Comparison of ENCODE assay signal across 11 cellular contexts in genomic region chr9:13942695-13943094, GRCh38.
DNase-seq lines count a peak whose midpoint lies in the region; ATAC-seq, FAIRE-seq and TF ChIP-seq lines count a peak whose summit lies in the region.
"Had no signal": no experiment of that assay in that cellular context is flagged by ENCODE, and none has a peak within 500 bp of the region (broad histone marks: within the 10 kb centered on the region; RNA-seq: fewer than 3 reads in every experiment).

No MANE protein-coding gene starts in this region.

- no peaks in the 10 kb centered on the region for H3K27me3 ChIP-seq in endothelial cell of umbilical vein (ENCODE audit: control insufficient read depth in 2 of 2, insufficient read depth in 2 of 2, low read length in 2 of 2)
- H3K27me3 ChIP-seq in psoas muscle (ENCODE audit: insufficient read depth in 3 of 3, low read length in 2 of 3): no peaks in the 10 kb centered on the region
- H3K27me3 ChIP-seq in neural progenitor cell: no peaks in the 10 kb centered on the region
- H3K27me3 ChIP-seq: right lobe of liver had no signal

- WGBS in psoas muscle, 3 donors: 53 to 63% (median 61%) methylated on average over 4 of the region's 4 CpGs

- H2AFZ ChIP-seq in endothelial cell of umbilical vein (ENCODE audit: low read depth, low read length) (no peak overlapping the region), neural progenitor cell (replicated peaks) (no peak overlapping the region)

- peaks cover 33% of the 10 kb centered on the region for H3K4me1 ChIP-seq in endothelial cell of umbilical vein (ENCODE audit: control insufficient read depth, extremely low read depth, insufficient read depth, low read length)
- no peaks in the 10 kb centered on the region for H3K4me1 ChIP-seq in psoas muscle
- H3K4me1 ChIP-seq in neural progenitor cell: no peaks in the 10 kb centered on the region
- H3K4me1 ChIP-seq: right lobe of liver had no signal

- POLR2A ChIA-PET in endothelial cell of umbilical vein (lab: Charles Lee): no interaction called here
- POLR2A ChIA-PET in WTC11 (lab: Charles Lee): no interaction called here

- H3K9me1 ChIP-seq in endothelial cell of umbilical vein (replicated peaks; ENCODE audit: control insufficient read depth, extremely low read depth, insufficient read depth, low read length): no peaks in the 10 kb centered on the region

- CTCF ChIA-PET in endothelial cell of umbilical vein (lab: Charles Lee) (interaction anchor here (1.0 to 1.1 kb wide), 2 partner anchors 111 to 491 kb away, joined by 3 read pairs; no protein-coding TSS in a partner anchor), WTC11 (lab: Charles Lee) (no interaction called here)

- no peak overlapping the region for H3K4me3 Mint-ChIP-seq in neural progenitor cell
- no peak overlapping the region for H3K4me3 Mint-ChIP-seq in WTC11
- H3K4me3 Mint-ChIP-seq: IgD-negative memory B cell had no signal

- H3K4me3 ChIP-seq in endothelial cell of umbilical vein (replicated peaks in 1 of 3; ENCODE audit: insufficient read depth in 1 of 3, low read depth in 1 of 3, low read length in 3 of 3) (no peak overlapping the region), psoas muscle (no peak overlapping the region), neural progenitor cell (no peak overlapping the region)
- H3K4me3 ChIP-seq: right lobe of liver had no signal

- no peak overlapping the region for H3K9ac ChIP-seq in endothelial cell of umbilical vein (replicated peaks; ENCODE audit: extremely low read depth, insufficient read depth, low read length)
- H3K9ac ChIP-seq in neural progenitor cell: no peak overlapping the region

- H3K9me3 Mint-ChIP-seq in neural progenitor cell (no peaks in the 10 kb centered on the region), WTC11 (no peaks in the 10 kb centered on the region)

- TF ChIP-seq CTCF in endothelial cell of umbilical vein (IDR thresholded peaks at IDR 0.05; ENCODE audit: extremely low read depth in 1 of 2, insufficient read depth in 1 of 2, low read depth in 1 of 2, low read length in 2 of 2) (no peak), psoas muscle (IDR thresholded peaks at IDR 0.05) (no peak), neural progenitor cell (IDR thresholded peaks at IDR 0.05) (no peak), WTC11 (IDR thresholded peaks at IDR 0.05) (no peak)

- H3K36me3 Mint-ChIP-seq in neural progenitor cell (no peaks in the 10 kb centered on the region), WTC11 (no peaks in the 10 kb centered on the region)
- H3K36me3 Mint-ChIP-seq: IgD-negative memory B cell had no signal

- H3K4me2 ChIP-seq in endothelial cell of umbilical vein (ENCODE audit: insufficient read depth, low read length) (no peak overlapping the region), neural progenitor cell (no peak overlapping the region)

- peak; percentile 38 for FAIRE-seq in endothelial cell of umbilical vein (lab: Jason Lieb, UNC)
- FAIRE-seq: TTC549 had no signal

- H3K4me1 Mint-ChIP-seq in neural progenitor cell (peaks cover 7% of the 10 kb centered on the region), WTC11 (peaks cover 19% of the 10 kb centered on the region)
- H3K4me1 Mint-ChIP-seq: IgD-negative memory B cell had no signal

- no peak overlapping the region for H3K27ac Mint-ChIP-seq in neural progenitor cell
- no peak overlapping the region for H3K27ac Mint-ChIP-seq in WTC11
- H3K27ac Mint-ChIP-seq: IgD-negative memory B cell had no signal

- no peaks in the 10 kb centered on the region for H4K20me1 ChIP-seq in endothelial cell of umbilical vein (replicated peaks; ENCODE audit: control insufficient read depth, extremely low read depth, insufficient read depth, low read length)
- H4K20me1 ChIP-seq in neural progenitor cell (ENCODE audit: low read depth): no peaks in the 10 kb centered on the region

- dilution Hi-C loops in endothelial cell of umbilical vein (cut with MboI; ENCODE audit: extremely low pct_ligation_motif_present, low sequenced_read_pairs): no loop called here

- no TSS peak for BruUV-seq in endothelial cell of umbilical vein (replicated peaks; lab: Mats Ljungman, UMichigan)

- intact Hi-C loops in endothelial cell of umbilical vein (cut with micrococcal nuclease): loop anchor here (10.0 kb wide), 1 partner anchor 462 kb away; no protein-coding TSS in a partner anchor
- intact Hi-C loops in psoas muscle (cut with DNase I): no loop called here

- no peaks in the 10 kb centered on the region for H3K36me3 ChIP-seq in endothelial cell of umbilical vein (ENCODE audit: control insufficient read depth in 2 of 2, extremely low read depth in 1 of 2, insufficient read depth in 2 of 2, low read length in 2 of 2)
- H3K36me3 ChIP-seq in psoas muscle (ENCODE audit: insufficient read depth in 1 of 2, low read depth in 1 of 2): no peaks in the 10 kb centered on the region
- H3K36me3 ChIP-seq in neural progenitor cell: no peaks in the 10 kb centered on the region
- H3K36me3 ChIP-seq: right lobe of liver had no signal

- H3F3A ChIP-seq in neural progenitor cell (ENCODE audit: low read depth): no peaks in the 10 kb centered on the region

- H3K27me3 Mint-ChIP-seq in neural progenitor cell (ENCODE audit: insufficient read depth, low read depth) (no peaks in the 10 kb centered on the region), WTC11 (ENCODE audit: low read depth) (no peaks in the 10 kb centered on the region)
- H3K27me3 Mint-ChIP-seq: IgD-negative memory B cell had no signal

- H3K27ac ChIP-seq in endothelial cell of umbilical vein (ENCODE audit: insufficient read depth, low read depth, low read length) (peak overlapping the region; percentile 44), psoas muscle (no peak overlapping the region), neural progenitor cell (no peak overlapping the region)
- H3K27ac ChIP-seq: right lobe of liver had no signal

- DNase-seq in DMS79 treated with DMSO at 0.1 percent for 48 hours (lab: John Stamatoyannopoulos, UW) (peak; percentile 91), HT1080 (ENCODE audit: low read depth) (peak; percentile 97), endothelial cell of umbilical vein (ENCODE audit: low read depth, low spot score) (peak; percentile 81), psoas muscle (peak in 1 of 2 donors; percentile 15), neural progenitor cell (ENCODE audit: low spot score) (no peak), WTC11 (ENCODE audit: low spot score) (no peak), NCI-H526 treated with DMSO at 0.1 percent for 48 hours (lab: John Stamatoyannopoulos, UW) (no peak)
- DNase-seq: right lobe of liver had no signal

- H3K9me3 ChIP-seq in endothelial cell of umbilical vein (replicated peaks; ENCODE audit: control insufficient read depth, insufficient read depth, low read length) (no peaks in the 10 kb centered on the region), psoas muscle (no peaks in the 10 kb centered on the region), neural progenitor cell (ENCODE audit: low read depth) (no peaks in the 10 kb centered on the region)
- H3K9me3 ChIP-seq: right lobe of liver had no signal

- no peak for TF ChIP-seq POLR2A in endothelial cell of umbilical vein (IDR thresholded peaks at IDR 0.05; ENCODE audit: low read depth, low read length)

- H3K79me2 ChIP-seq in endothelial cell of umbilical vein (ENCODE audit: control insufficient read depth, insufficient read depth, low read length) (no peaks in the 10 kb centered on the region), neural progenitor cell (ENCODE audit: low read depth) (no peaks in the 10 kb centered on the region)

- peak; percentile 92 to 98 (median 96) for ATAC-seq in psoas muscle
- ATAC-seq in GM19397 (IDR thresholded peaks at IDR 0.05; ENCODE audit: unreplicated experiment): no peak
- no peak for ATAC-seq in WTC11

TF ChIP-seq in endothelial cell of umbilical vein, 7 proteins besides CTCF, POLR2A, EP300 and RAD21:
- TF ChIP-seq GATA2 (IDR thresholded peaks at IDR 0.05; ENCODE audit: insufficient read depth, insufficient read length, low read depth, low read length) (peak; percentile 92), FOS (IDR thresholded peaks at IDR 0.05; ENCODE audit: borderline replicate concordance, insufficient read depth, low read length) (peak; percentile 95), EZH2 (IDR thresholded peaks at IDR 0.05; ENCODE audit: borderline replicate concordance, low read depth, low read length, severe bottlenecking) (no peak), MAX (IDR thresholded peaks at IDR 0.05; ENCODE audit: insufficient read depth, insufficient read length) (no peak), JUN (IDR thresholded peaks at IDR 0.05; ENCODE audit: borderline replicate concordance, insufficient read depth, insufficient read length, low read depth) (peak; percentile 56), MYC (IDR thresholded peaks at IDR 0.05; ENCODE audit: low read depth, low read length) (no peak), POLR2AphosphoS5 (IDR thresholded peaks at IDR 0.05; ENCODE audit: insufficient read depth, low read depth, low read length) (peak; percentile 69)

TF ChIP-seq in WTC11, 78 proteins besides CTCF, POLR2A, EP300 and RAD21:
- TF ChIP-seq ZNF263 (CRISPR knock-in tag; IDR thresholded peaks at IDR 0.05; ENCODE audit: low read depth) (no peak), ZNF396 (CRISPR knock-in tag; IDR thresholded peaks at IDR 0.05; ENCODE audit: borderline replicate concordance) (no peak)

Comparison
In these comparisons a context has a peak if more than half of its experiments do, and no peak if none do; other contexts are left out.
1. DNase-seq: peak in DMS79 treated with DMSO at 0.1 percent for 48 hours (single experiment), HT1080 (single experiment) and endothelial cell of umbilical vein (single experiment); none in neural progenitor cell (single experiment), WTC11 (single experiment) and NCI-H526 treated with DMSO at 0.1 percent for 48 hours (single experiment).
2. ATAC-seq: peak in psoas muscle (4 of 4); none in GM19397 (single experiment) and WTC11 (single experiment).